ENCODE assay signal across 8 cellular contexts in the genomic region with DNA sequence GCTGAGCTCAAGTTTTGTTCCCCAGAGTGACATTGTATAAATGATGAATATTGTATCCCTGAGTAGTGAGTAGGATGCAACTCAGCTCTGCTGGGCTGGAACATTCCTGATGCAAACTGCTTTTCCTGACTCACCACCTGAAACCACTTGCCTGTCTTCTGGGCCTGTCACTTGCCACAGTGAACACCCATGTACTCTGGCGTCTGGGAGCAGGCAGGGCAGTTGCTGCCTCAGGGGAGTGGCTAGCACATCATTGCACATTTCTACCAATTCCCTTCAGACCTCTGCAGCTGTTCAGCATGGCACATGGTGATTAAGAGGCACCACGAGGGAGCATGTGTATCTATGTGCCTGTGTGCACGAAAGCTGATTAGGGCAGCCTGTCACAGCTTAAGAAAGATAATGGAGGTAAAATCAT.
DNase-seq lines count a peak whose midpoint lies in the region; ATAC-seq lines count a peak whose summit lies in the region.

No MANE protein-coding gene starts in this region.

- DNase-seq in NCI-H2081 (lab: John Stamatoyannopoulos, UW) (peak; percentile 19 to 67), caudate nucleus (lab: John Stamatoyannopoulos, UW) (peak in 43 of 61 donors; percentile 2 to 90 (median 31)), occipital lobe (lab: John Stamatoyannopoulos, UW) (peak; percentile 44), CD1c-positive myeloid dendritic cell (ENCODE audit: extremely low spot score) (no peak)
- no peak for DNase-seq in central memory CD4-positive, alpha-beta T cell

- ATAC-seq in GM18868 (IDR thresholded peaks at IDR 0.05; ENCODE audit: unreplicated experiment) (peak; percentile 48), GM19023 (IDR thresholded peaks at IDR 0.05; ENCODE audit: unreplicated experiment) (no peak), HG03108 (IDR thresholded peaks at IDR 0.05; ENCODE audit: unreplicated experiment) (no peak)

- peak overlapping the region; percentile 50 for H3K27ac ChIP-seq in caudate nucleus (ENCODE audit: low read depth, low read length)

Comparison
In these comparisons a context has a peak if more than half of its experiments do, and no peak if none do; other contexts are left out.
1. DNase-seq: peak in NCI-H2081 (2 of 2), caudate nucleus (43 of 61) and occipital lobe (single experiment); none in central memory CD4-positive, alpha-beta T cell (single experiment) and CD1c-positive myeloid dendritic cell (single experiment).